In genomic region chr12:116667752-116668151, GRCh38 we compare ENCODE assay signal across 7 cellular contexts.
"Had no signal": no experiment of that assay in that cellular context is flagged by ENCODE, and none has a peak within 500 bp of the region (broad histone marks: within the 10 kb centered on the region; RNA-seq: fewer than 3 reads in every experiment).

No MANE protein-coding gene starts in this region.

- DNase-seq: H9, HCEC 1CT, KBM-7 had no signal

- H2AFZ ChIP-seq: GM23338 had no signal

- ATAC-seq: GM23338 had no signal

- H3K4me3 ChIP-seq: GM23338 had no signal

- H3K4me2 ChIP-seq: GM23338 had no signal

- FAIRE-seq: H1, H54, HTR-8/SVneo had no signal
